26 cellular contexts compared by ENCODE assay signal in the genomic region with DNA sequence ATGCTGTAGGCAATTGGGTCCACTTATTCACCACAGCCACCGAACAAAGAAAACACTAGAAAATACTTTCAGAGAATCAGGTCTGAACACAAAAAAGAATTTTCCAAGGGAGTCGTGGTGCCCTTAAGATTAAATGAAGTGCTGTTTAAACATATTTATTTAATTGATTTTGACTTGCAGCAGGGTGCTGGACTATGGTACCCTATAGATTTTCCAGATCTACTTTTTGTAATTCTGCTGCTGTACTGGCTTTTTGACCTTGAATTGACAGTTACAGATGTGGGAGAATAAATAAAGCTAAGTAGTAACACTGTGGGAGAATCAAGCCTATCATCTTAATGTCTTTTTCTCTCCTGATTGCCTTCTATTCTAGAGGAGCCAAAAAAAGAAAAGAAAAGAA.
"Had no signal": no experiment of that assay in that cellular context is flagged by ENCODE, and none has a peak within 500 bp of the region (broad histone marks: within the 10 kb centered on the region; RNA-seq: fewer than 3 reads in every experiment).

No MANE protein-coding gene starts in this region.

- H3K4me1 ChIP-seq: esophagus muscularis mucosa, foreskin keratinocyte, gastroesophageal sphincter, heart right ventricle, left lung, lower lobe of right lung had no signal

- DNase-seq: dermis blood vessel endothelial cell; dorsolateral prefrontal cortex; effector CD4-positive, alpha-beta T cell; effector memory CD4-positive, alpha-beta T cell; foreskin keratinocyte; head of caudate nucleus; heart right ventricle; hippocampal formation; immature natural killer cell; islet precursor cell; kidney; kidney glomerular epithelial cell; left colon; left lung; left ventricle myocardium superior; lower lobe of right lung; mesenchymal stem cell; mucosa of descending colon; naive B cell had no signal

- H3K9me3 ChIP-seq: esophagus muscularis mucosa, gastroesophageal sphincter, heart right ventricle, left lung, lower lobe of right lung, mucosa of descending colon had no signal

- H3K36me3 ChIP-seq: esophagus muscularis mucosa, gastroesophageal sphincter, heart right ventricle, left lung, lower lobe of right lung had no signal

- H3K36me3 Mint-ChIP-seq: immature natural killer cell, naive B cell had no signal

- ATAC-seq: foreskin keratinocyte, gastroesophageal sphincter, heart right ventricle, left colon, left lung, left ventricle myocardium superior, lower lobe of right lung, mucosa of descending colon had no signal

- H3K27me3 Mint-ChIP-seq: naive B cell had no signal

- H3K4me1 Mint-ChIP-seq: immature natural killer cell, naive B cell had no signal

- H3K27ac ChIP-seq: coronary artery, dorsolateral prefrontal cortex, esophagus muscularis mucosa, foreskin keratinocyte, gastroesophageal sphincter, heart right ventricle, left lung, lower lobe of right lung had no signal

- H3K4me3 ChIP-seq: coronary artery, dorsolateral prefrontal cortex, esophagus muscularis mucosa, gastroesophageal sphincter, heart right ventricle, left lung, lower lobe of right lung, mucosa of descending colon had no signal

- H3K27ac Mint-ChIP-seq: immature natural killer cell, mesothelial cell of epicardium, naive B cell had no signal

- H3K4me3 Mint-ChIP-seq: immature natural killer cell, mesothelial cell of epicardium, naive B cell had no signal

- FAIRE-seq: colon, endothelial cell of umbilical vein, frontal cortex, kidney had no signal

- H3K27me3 ChIP-seq: esophagus muscularis mucosa, foreskin keratinocyte, gastroesophageal sphincter, heart right ventricle, left lung had no signal
